ENCODE assay signal across 15 cellular contexts in the genomic region with DNA sequence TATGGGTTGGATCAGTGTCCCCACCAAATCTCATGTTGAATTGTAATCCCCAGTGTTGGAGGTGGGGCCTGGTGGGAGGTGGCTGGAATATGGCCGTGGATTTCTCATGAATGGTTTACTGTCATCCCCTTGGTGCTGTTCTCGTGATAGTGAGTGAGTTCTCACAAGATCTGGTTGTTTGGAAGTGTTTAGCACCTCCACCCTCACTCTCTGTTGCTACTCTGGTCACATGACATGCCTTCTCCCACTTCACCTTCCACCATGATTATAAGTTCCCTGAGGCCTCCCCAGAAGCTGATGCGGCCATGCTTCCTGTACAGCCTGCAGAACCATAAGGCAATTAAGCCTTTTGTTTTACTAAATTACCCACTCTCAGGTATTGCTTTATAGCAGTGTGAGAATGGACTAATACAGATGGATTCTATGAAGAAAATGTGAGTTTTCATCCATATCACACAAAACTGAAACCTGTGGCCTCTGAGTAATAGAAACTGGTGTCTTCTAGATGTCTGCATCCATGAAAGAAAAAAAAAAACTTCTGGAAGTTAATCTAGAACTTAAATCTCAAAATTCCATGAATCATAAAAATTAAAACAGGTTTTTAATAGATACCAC.
"Had no signal": no experiment of that assay in that cellular context is flagged by ENCODE, and none has a peak within 500 bp of the region (broad histone marks: within the 10 kb centered on the region; RNA-seq: fewer than 3 reads in every experiment).

No MANE protein-coding gene starts in this region.

- H3K36me3 Mint-ChIP-seq: brain, neural progenitor cell had no signal

- H3K27ac Mint-ChIP-seq: activated CD4-positive, alpha-beta memory T cell treated with anti-CD3 and anti-CD28 coated beads for 36 hours; activated T-cell treated with anti-CD3 and anti-CD28 coated beads, Interleukin-2, amount 50 U/mL, for 72 hours; brain; neural progenitor cell had no signal

- H3K27ac ChIP-seq: neural progenitor cell, ovary, uterus had no signal

- H3K4me2 ChIP-seq: neural progenitor cell had no signal

- H2AFZ ChIP-seq: neural progenitor cell had no signal

- H3K4me3 ChIP-seq: neural progenitor cell, ovary, sigmoid colon, uterus had no signal

- H3K4me1 Mint-ChIP-seq: brain, neural progenitor cell had no signal

- H3K9me3 ChIP-seq: ovary, sigmoid colon, uterus had no signal

- H3K4me1 ChIP-seq: neural progenitor cell had no signal

- ATAC-seq: left lobe of liver had no signal

- H3K9me3 Mint-ChIP-seq: activated CD4-positive, alpha-beta memory T cell treated with anti-CD3 and anti-CD28 coated beads for 36 hours; activated T-cell treated with anti-CD3 and anti-CD28 coated beads, Interleukin-2, amount 50 U/mL, for 72 hours; brain; neural progenitor cell had no signal

- H3K9ac ChIP-seq: neural progenitor cell had no signal

- H3K27me3 ChIP-seq: neural progenitor cell, ovary, sigmoid colon, uterus had no signal

- H3K27me3 Mint-ChIP-seq: activated CD4-positive, alpha-beta memory T cell treated with anti-CD3 and anti-CD28 coated beads for 36 hours had no signal

- H3K36me3 ChIP-seq: neural progenitor cell, ovary, sigmoid colon, uterus had no signal

- DNase-seq: activated CD4-positive, alpha-beta memory T cell treated with anti-CD3 and anti-CD28 coated beads for 36 hours; activated T-cell treated with anti-CD3 and anti-CD28 coated beads, Interleukin-2, amount 50 U/mL, for 72 hours; cortex of kidney; effector CD8-positive, alpha-beta T cell; foreskin fibroblast; hippocampal formation; mammary epithelial cell; ovary; sigmoid colon; stimulated activated CD4-positive, alpha-beta T cell treated with anti-CD3 and anti-CD28 coated beads, Interleukin-1b, Interleukin-23, amount 100 ng/mL, for 48 hours; T-helper 9 cell; uterus had no signal

- H3K4me3 Mint-ChIP-seq: activated CD4-positive, alpha-beta memory T cell treated with anti-CD3 and anti-CD28 coated beads for 36 hours; brain; neural progenitor cell had no signal
